17 cellular contexts compared by ENCODE assay signal in genomic region chr4:100248476-100248875, GRCh38. TPM values are rescaled to one million over a fixed set of nuclear protein-coding genes. Genes with fewer than 3 reads are reported as not detected.
DNase-seq lines count a peak whose midpoint lies in the region; ATAC-seq and TF ChIP-seq lines count a peak whose summit lies in the region.
"Had no signal": no experiment of that assay in that cellular context is flagged by ENCODE, and none has a peak within 500 bp of the region (broad histone marks: within the 10 kb centered on the region; RNA-seq: fewer than 3 reads in every experiment).

No MANE protein-coding gene starts in this region.

- peak; percentile 46 to 74 (median 64) for ATAC-seq in psoas muscle

- peak; percentile 36 for DNase-seq in epithelial cell of esophagus (ENCODE audit: low read depth)
- peak; percentile 53 for DNase-seq in left kidney (ENCODE audit: low read depth, low spot score)
- DNase-seq in psoas muscle, result no peak
- DNase-seq in NCI-H524 (lab: John Stamatoyannopoulos, UW), result no peak
- no peak for DNase-seq in activated CD4-positive, alpha-beta T cell treated with anti-CD3 and anti-CD28 coated beads, Interleukin-2, amount 50 U/mL, for 4 hours
- no peak for DNase-seq in central memory CD4-positive, alpha-beta T cell
- DNase-seq: C1 segment of cervical spinal cord; Calu3; CD4-positive, alpha-beta memory T cell; COR-L47; DMS53; DMS79 treated with DMSO at 0.1 percent for 48 hours; GF-D8; GOT3; HFFc6 had no signal

- H3K4me3 ChIP-seq in epithelial cell of esophagus (ENCODE audit: low read length) (no peak overlapping the region), psoas muscle (no peak overlapping the region)
- H3K4me3 ChIP-seq: HAP-1 had no signal

- peaks cover 27% of the 10 kb centered on the region for H3K4me1 ChIP-seq in psoas muscle
- H3K4me1 ChIP-seq: HAP-1 had no signal

- no peaks in the 10 kb centered on the region for H3K9me3 ChIP-seq in psoas muscle
- H3K9me3 ChIP-seq: HAP-1 had no signal

- TF ChIP-seq CTCF in epithelial cell of esophagus (IDR thresholded peaks at IDR 0.05; ENCODE audit: insufficient read depth, low read depth, low read length, missing control alignments), result no peak
- no peak for TF ChIP-seq CTCF in psoas muscle (IDR thresholded peaks at IDR 0.05)

- WGBS in psoas muscle, 3 donors, result 16 to 40% (median 23%) methylated on average over 3 of the region's 3 CpGs

- intact Hi-C loops in psoas muscle (cut with DNase I), result loop anchor here (5.0 kb wide), 1 partner anchor 49 kb away; no protein-coding TSS in a partner anchor

- H3K27me3 ChIP-seq in psoas muscle (ENCODE audit: insufficient read depth in 3 of 3, low read length in 2 of 3), result no peaks in the 10 kb centered on the region

- H3K27ac ChIP-seq in psoas muscle, result peak overlapping the region; percentile 70

- H3K36me3 ChIP-seq in psoas muscle (ENCODE audit: insufficient read depth in 1 of 2, low read depth in 1 of 2), result no peaks in the 10 kb centered on the region
- H3K36me3 ChIP-seq: HAP-1 had no signal

RNA-seq across cellular contexts. Expression of gene DDIT4L, which starts 58.2 kb away (rescaled TPM):
- total RNA-seq in psoas muscle, result 100 to 1,000 TPM; 101 to 403 (median 275) TPM
- 100 to 1,000 TPM in 2 of 3 donors, 10 to 100 TPM in 1; 84.2 to 160 (median 107) TPM for polyA plus RNA-seq in psoas muscle
- total RNA-seq: CD4-positive, alpha-beta memory T cell; Daoy had no signal

Comparison
In these comparisons a context has a peak if more than half of its experiments do, and no peak if none do; other contexts are left out.
1. DNase-seq: peak in epithelial cell of esophagus (single experiment) and left kidney (single experiment); none in psoas muscle (0 of 2), NCI-H524 (0 of 2), activated CD4-positive, alpha-beta T cell treated with anti-CD3 and anti-CD28 coated beads, Interleukin-2, amount 50 U/mL, for 4 hours (0 of 2) and central memory CD4-positive, alpha-beta T cell (single experiment).